In genomic region chr1:91600431-91601330, GRCh38 we compare ENCODE assay signal across 21 cellular contexts.
"Had no signal": no experiment of that assay in that cellular context is flagged by ENCODE, and none has a peak within 500 bp of the region (broad histone marks: within the 10 kb centered on the region; RNA-seq: fewer than 3 reads in every experiment).

No MANE protein-coding gene starts in this region.

- H3K4me2 ChIP-seq: smooth muscle cell had no signal

- H3K27me3 ChIP-seq: body of pancreas, esophagus muscularis mucosa, foreskin keratinocyte had no signal

- H3K36me3 ChIP-seq: esophagus muscularis mucosa had no signal

- DNase-seq: activated B cell treated with CpG ODN at 0.5 μM for 24 hours; activated CD4-positive, alpha-beta T cell treated with anti-CD3 and anti-CD28 coated beads for 48 hours; activated CD8-positive, alpha-beta memory T cell treated with anti-CD3 and anti-CD28 coated beads, Interleukin-2, amount 50 U/mL, for 4 hours; activated CD8-positive, alpha-beta T cell treated with anti-CD3 and anti-CD28 coated beads, Interleukin-2, amount 10 ng/mL, durations not matched to agents 7 days and 5 days; activated gamma-delta T cell treated with Interleukin-2 at 50 U/mL for 16 hours; activated T-cell treated with anti-CD3 and anti-CD28 coated beads, Interleukin-2, amount 50 U/mL, for 48 hours; amniotic stem cell; effector CD4-positive, alpha-beta T cell; foreskin keratinocyte; glutamatergic neuron; immature natural killer cell; naive thymus-derived CD8-positive, alpha-beta T cell; occipital lobe; SW 1271 had no signal

- H3K4me1 ChIP-seq: body of pancreas, foreskin keratinocyte had no signal

- H3K9me3 Mint-ChIP-seq: activated B cell treated with CpG ODN at 0.5 μM for 24 hours; central memory CD8-positive, alpha-beta T cell; immature natural killer cell; T-helper 2 cell treated with Interferon-gamma antibody and Interleukin-4, amounts not matched to agents 5 μg/mL and 100 μg/mL, for 36 hours had no signal

- H3K36me3 Mint-ChIP-seq: activated naive CD8-positive, alpha-beta T cell; naive thymus-derived CD8-positive, alpha-beta T cell had no signal

- H3K9me3 ChIP-seq: body of pancreas, esophagus muscularis mucosa had no signal

- H3K4me3 Mint-ChIP-seq: activated B cell treated with CpG ODN at 0.5 μM for 24 hours; activated CD8-positive, alpha-beta T cell treated with anti-CD3 and anti-CD28 coated beads, Interleukin-2, amount 10 ng/mL, durations not matched to agents 7 days and 5 days; activated naive CD8-positive, alpha-beta T cell; central memory CD8-positive, alpha-beta T cell; immature natural killer cell; naive thymus-derived CD8-positive, alpha-beta T cell; T-helper 2 cell treated with Interferon-gamma antibody and Interleukin-4, amounts not matched to agents 5 μg/mL and 100 μg/mL, for 36 hours had no signal

- H3K4me3 ChIP-seq: body of pancreas, coronary artery, esophagus muscularis mucosa, smooth muscle cell had no signal

- H3K27me3 Mint-ChIP-seq: activated B cell treated with CpG ODN at 0.5 μM for 24 hours; central memory CD8-positive, alpha-beta T cell had no signal

- H3K27ac ChIP-seq: body of pancreas, coronary artery, foreskin keratinocyte had no signal

- ATAC-seq: activated CD8-positive, alpha-beta T cell treated with anti-CD3 and anti-CD28 coated beads, Interleukin-2, amount 10 ng/mL, durations not matched to agents 7 days and 5 days; body of pancreas; foreskin keratinocyte; naive thymus-derived CD8-positive, alpha-beta T cell had no signal

- H3K27ac Mint-ChIP-seq: activated B cell treated with CpG ODN at 0.5 μM for 24 hours; activated CD8-positive, alpha-beta T cell treated with anti-CD3 and anti-CD28 coated beads, Interleukin-2, amount 10 ng/mL, durations not matched to agents 7 days and 5 days; activated naive CD8-positive, alpha-beta T cell; naive thymus-derived CD8-positive, alpha-beta T cell; T-helper 2 cell treated with Interferon-gamma antibody and Interleukin-4, amounts not matched to agents 5 μg/mL and 100 μg/mL, for 36 hours had no signal
